36 cellular contexts compared by ENCODE assay signal in the genomic region with DNA sequence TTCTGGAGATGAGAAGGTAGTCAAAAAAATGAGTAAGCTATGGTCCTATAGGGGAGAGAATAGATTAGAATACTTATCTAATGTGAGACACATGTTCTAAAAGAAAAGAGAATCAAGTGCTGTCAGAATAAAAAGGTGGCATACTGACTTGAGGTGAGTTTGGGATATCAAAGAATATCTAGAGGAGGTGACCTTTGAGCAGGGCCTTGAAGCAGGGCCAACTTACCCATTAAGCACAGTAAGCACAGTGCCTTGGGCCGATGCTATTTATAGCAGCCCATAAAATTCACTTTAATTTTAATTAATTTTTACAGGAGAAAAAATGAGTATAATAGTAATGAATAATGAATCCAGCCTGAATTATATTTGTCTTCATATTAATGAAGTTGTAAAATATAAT.
"Had no signal": no experiment of that assay in that cellular context is flagged by ENCODE, and none has a peak within 500 bp of the region (broad histone marks: within the 10 kb centered on the region; RNA-seq: fewer than 3 reads in every experiment).

No MANE protein-coding gene starts in this region.

- H3K36me3 ChIP-seq: adrenal gland, esophagus muscularis mucosa, gastrocnemius medialis had no signal

- H3K27me3 ChIP-seq: adrenal gland, body of pancreas, esophagus muscularis mucosa, foreskin keratinocyte, gastrocnemius medialis had no signal

- DNase-seq: activated CD4-positive, alpha-beta memory T cell treated with anti-CD3 and anti-CD28 coated beads for 36 hours; activated CD4-positive, alpha-beta T cell treated with anti-CD3 and anti-CD28 coated beads for 36 hours; activated CD4-positive, alpha-beta T cell treated with anti-CD3 and anti-CD28 coated beads, Interleukin-2, amount 10 ng/mL, durations not matched to agents 24 days and 14 days; activated CD4-positive, CD25-positive, alpha-beta regulatory T cell; activated CD4-positive, CD25-positive, alpha-beta regulatory T cell treated with anti-CD3 and anti-CD28 coated beads, Interleukin-2, amount 50 U/mL, for 72 hours; activated CD8-positive, alpha-beta memory T cell treated with anti-CD3 and anti-CD28 coated beads, Interleukin-2, amount 10 ng/mL, durations not matched to agents 7 days and 5 days; activated CD8-positive, alpha-beta memory T cell treated with anti-CD3 and anti-CD28 coated beads, Interleukin-2, amount 50 U/mL, for 4 hours; activated CD8-positive, alpha-beta T cell treated with anti-CD3 and anti-CD28 coated beads, Interleukin-2, amount 10 ng/mL, durations not matched to agents 7 days and 5 days; activated effector memory CD4-positive, alpha-beta T cell treated with anti-CD3 and anti-CD28 coated beads, Interleukin-2, amount 50 U/mL, for 16 hours; activated naive CD4-positive, alpha-beta T cell treated with anti-CD3 and anti-CD28 coated beads for 36 hours; activated naive CD8-positive, alpha-beta T cell treated with anti-CD3 and anti-CD28 coated beads for 36 hours; activated naive CD8-positive, alpha-beta T cell treated with anti-CD3 and anti-CD28 coated beads, Interleukin-2, amount 50 U/mL, for 24 hours; activated T-cell treated with anti-CD3 and anti-CD28 coated beads, Interleukin-2, amount 50 U/mL, for 1 hour; activated T-cell treated with anti-CD3 and anti-CD28 coated beads, Interleukin-2, amount 50 U/mL, for 48 hours; adrenal gland; amygdala; aorta; caudate nucleus; cortex of kidney; dermis blood vessel endothelial cell; effector CD4-positive, alpha-beta T cell; effector memory CD8-positive, alpha-beta T cell; erythroblast; foreskin keratinocyte; gastrocnemius medialis; T-helper 1 cell; T-helper 17 cell; T1000; WERI-Rb-1 had no signal

- H3K27ac ChIP-seq: adrenal gland, body of pancreas, esophagus muscularis mucosa, foreskin keratinocyte, gastrocnemius medialis, WERI-Rb-1 had no signal

- H3K4me1 Mint-ChIP-seq: activated CD4-positive, alpha-beta T cell treated with anti-CD3 and anti-CD28 coated beads for 36 hours; activated CD4-positive, alpha-beta T cell treated with anti-CD3 and anti-CD28 coated beads, Interleukin-2, amount 10 ng/mL, durations not matched to agents 24 days and 14 days; activated CD8-positive, alpha-beta memory T cell treated with anti-CD3 and anti-CD28 coated beads, Interleukin-2, amount 10 ng/mL, durations not matched to agents 7 days and 5 days; activated naive CD8-positive, alpha-beta T cell treated with anti-CD3 and anti-CD28 coated beads for 36 hours; T-helper 17 cell had no signal

- H3K9me3 Mint-ChIP-seq: effector memory CD8-positive, alpha-beta T cell had no signal

- ATAC-seq: activated CD4-positive, alpha-beta T cell treated with anti-CD3 and anti-CD28 coated beads for 36 hours; activated CD8-positive, alpha-beta memory T cell treated with anti-CD3 and anti-CD28 coated beads, Interleukin-2, amount 10 ng/mL, durations not matched to agents 7 days and 5 days; activated CD8-positive, alpha-beta T cell treated with anti-CD3 and anti-CD28 coated beads, Interleukin-2, amount 10 ng/mL, durations not matched to agents 7 days and 5 days; activated naive CD8-positive, alpha-beta T cell treated with anti-CD3 and anti-CD28 coated beads, Interleukin-2, amount 50 U/mL, for 24 hours; body of pancreas; effector memory CD8-positive, alpha-beta T cell; foreskin keratinocyte; gastrocnemius medialis; T-helper 17 cell had no signal

- H3K9me3 ChIP-seq: adrenal gland, body of pancreas, esophagus muscularis mucosa, gastrocnemius medialis had no signal

- H3K4me3 Mint-ChIP-seq: activated CD4-positive, alpha-beta memory T cell treated with anti-CD3 and anti-CD28 coated beads for 36 hours; activated CD4-positive, alpha-beta T cell treated with anti-CD3 and anti-CD28 coated beads for 36 hours; activated CD4-positive, alpha-beta T cell treated with anti-CD3 and anti-CD28 coated beads, Interleukin-2, amount 10 ng/mL, durations not matched to agents 24 days and 14 days; activated CD8-positive, alpha-beta memory T cell treated with anti-CD3 and anti-CD28 coated beads, Interleukin-2, amount 10 ng/mL, durations not matched to agents 7 days and 5 days; activated CD8-positive, alpha-beta T cell treated with anti-CD3 and anti-CD28 coated beads, Interleukin-2, amount 10 ng/mL, durations not matched to agents 7 days and 5 days; activated naive CD4-positive, alpha-beta T cell treated with anti-CD3 and anti-CD28 coated beads for 36 hours; activated naive CD4-positive, alpha-beta T cell treated with anti-CD3 and anti-CD28 coated beads, Interleukin-2, amount 50 U/mL, for 24 hours; activated naive CD8-positive, alpha-beta T cell treated with anti-CD3 and anti-CD28 coated beads for 36 hours; activated naive CD8-positive, alpha-beta T cell treated with anti-CD3 and anti-CD28 coated beads, Interleukin-2, amount 50 U/mL, for 24 hours; activated T-helper 1 cell treated with anti-CD3 and anti-CD28 coated beads, Interleukin-12 subunit alpha, Interleukin-12 subunit beta, Interleukin-2, Interleukin-4 antibody, amounts not matched to agents 30 ng/mL and 10 ng/mL and 1 ng/mL, durations not matched to agents 14 hours and 24 hours and 36 hours; effector memory CD8-positive, alpha-beta T cell; T-helper 17 cell; T-helper 2 cell treated with Interferon-gamma antibody and Interleukin-4, amounts not matched to agents 5 μg/mL and 100 μg/mL, for 36 hours had no signal

- FAIRE-seq: colon had no signal

- H3K4me3 ChIP-seq: adrenal gland, body of pancreas, esophagus muscularis mucosa, gastrocnemius medialis had no signal

- H3K27ac Mint-ChIP-seq: activated CD4-positive, alpha-beta memory T cell treated with anti-CD3 and anti-CD28 coated beads for 36 hours; activated CD4-positive, alpha-beta T cell treated with anti-CD3 and anti-CD28 coated beads for 36 hours; activated CD4-positive, alpha-beta T cell treated with anti-CD3 and anti-CD28 coated beads, Interleukin-2, amount 10 ng/mL, durations not matched to agents 24 days and 14 days; activated CD8-positive, alpha-beta T cell treated with anti-CD3 and anti-CD28 coated beads, Interleukin-2, amount 10 ng/mL, durations not matched to agents 7 days and 5 days; activated naive CD4-positive, alpha-beta T cell treated with anti-CD3 and anti-CD28 coated beads for 36 hours; activated naive CD4-positive, alpha-beta T cell treated with anti-CD3 and anti-CD28 coated beads, Interleukin-2, amount 50 U/mL, for 24 hours; activated naive CD8-positive, alpha-beta T cell treated with anti-CD3 and anti-CD28 coated beads for 36 hours; activated naive CD8-positive, alpha-beta T cell treated with anti-CD3 and anti-CD28 coated beads, Interleukin-2, amount 50 U/mL, for 24 hours; activated T-helper 1 cell treated with anti-CD3 and anti-CD28 coated beads, Interleukin-12 subunit alpha, Interleukin-12 subunit beta, Interleukin-2, Interleukin-4 antibody, amounts not matched to agents 30 ng/mL and 10 ng/mL and 1 ng/mL, durations not matched to agents 14 hours and 24 hours and 36 hours; activated T-helper 2 cell treated with anti-CD3 and anti-CD28 coated beads, Interferon-gamma antibody, Interleukin-2, Interleukin-4, amounts not matched to agents 10 μg/mL and 5 μg/mL and 100 μg/mL, durations not matched to agents 14 hours and 24 hours and 36 hours; effector memory CD8-positive, alpha-beta T cell; T-helper 17 cell; T-helper 2 cell treated with Interferon-gamma antibody and Interleukin-4, amounts not matched to agents 5 μg/mL and 100 μg/mL, for 36 hours had no signal

- H3K27me3 Mint-ChIP-seq: activated CD4-positive, alpha-beta memory T cell treated with anti-CD3 and anti-CD28 coated beads for 36 hours; activated CD4-positive, alpha-beta T cell treated with anti-CD3 and anti-CD28 coated beads for 36 hours; activated CD4-positive, alpha-beta T cell treated with anti-CD3 and anti-CD28 coated beads, Interleukin-2, amount 10 ng/mL, durations not matched to agents 24 days and 14 days; activated CD8-positive, alpha-beta memory T cell treated with anti-CD3 and anti-CD28 coated beads, Interleukin-2, amount 10 ng/mL, durations not matched to agents 7 days and 5 days; activated naive CD4-positive, alpha-beta T cell treated with anti-CD3 and anti-CD28 coated beads, Interleukin-2, amount 50 U/mL, for 24 hours; activated naive CD8-positive, alpha-beta T cell treated with anti-CD3 and anti-CD28 coated beads for 36 hours; activated naive CD8-positive, alpha-beta T cell treated with anti-CD3 and anti-CD28 coated beads, Interleukin-2, amount 50 U/mL, for 24 hours; effector memory CD8-positive, alpha-beta T cell; T-helper 17 cell had no signal
